In genomic region chr2:187875836-187876235, GRCh38 we compare ENCODE assay signal across 23 cellular contexts.
A peak's percentile ranks its signal among the peaks of the same experiment; 100 is the strongest.
DNase-seq lines count a peak whose midpoint lies in the region; ATAC-seq, FAIRE-seq and TF ChIP-seq lines count a peak whose summit lies in the region.
"Had no signal": no experiment of that assay in that cellular context is flagged by ENCODE, and none has a peak within 500 bp of the region (broad histone marks: within the 10 kb centered on the region; RNA-seq: fewer than 3 reads in every experiment).

No MANE protein-coding gene starts in this region.

- ATAC-seq in HG03025 (IDR thresholded peaks at IDR 0.05; ENCODE audit: low FRiP score, unreplicated experiment) = no peak
- ATAC-seq: GM12878 had no signal

- H3K9me1 ChIP-seq in endothelial cell of umbilical vein (replicated peaks; ENCODE audit: control insufficient read depth, extremely low read depth, insufficient read depth, low read length) = no peaks in the 10 kb centered on the region

- H3K4me2 ChIP-seq in endothelial cell of umbilical vein (ENCODE audit: insufficient read depth, low read length) = peak overlapping the region; percentile 62
- H3K4me2 ChIP-seq in smooth muscle cell = peak overlapping the region; percentile 35
- H3K4me2 ChIP-seq: PC-9, SK-N-SH had no signal

- H3K79me2 ChIP-seq in endothelial cell of umbilical vein (ENCODE audit: control insufficient read depth, insufficient read depth, low read length) (no peaks in the 10 kb centered on the region), smooth muscle cell (ENCODE audit: low read depth) (no peaks in the 10 kb centered on the region)

- H3K9ac ChIP-seq in endothelial cell of umbilical vein (replicated peaks; ENCODE audit: extremely low read depth, insufficient read depth, low read length) = no peak overlapping the region
- no peak overlapping the region for H3K9ac ChIP-seq in smooth muscle cell (ENCODE audit: low read depth)
- H3K9ac ChIP-seq: SK-N-SH had no signal

- H3K27me3 ChIP-seq in endothelial cell of umbilical vein (ENCODE audit: control insufficient read depth in 2 of 2, insufficient read depth in 2 of 2, low read length in 2 of 2) (no peaks in the 10 kb centered on the region), smooth muscle cell (ENCODE audit: low read depth) (no peaks in the 10 kb centered on the region)
- H3K27me3 ChIP-seq: MG63 had no signal

- H2AFZ ChIP-seq in endothelial cell of umbilical vein (ENCODE audit: low read depth, low read length) (no peak overlapping the region), smooth muscle cell (ENCODE audit: low read depth) (peak overlapping the region; percentile 44)
- H2AFZ ChIP-seq: PC-9 had no signal

- intact Hi-C loops in endothelial cell of umbilical vein (cut with micrococcal nuclease) = loop anchor here (5.0 kb wide), 3 partner anchors 86 to 446 kb away; partner anchors contain the start of gene GULP1

- no peak overlapping the region for H3K4me3 ChIP-seq in endothelial cell of umbilical vein (replicated peaks in 1 of 3; ENCODE audit: insufficient read depth in 1 of 3, low read depth in 1 of 3, low read length in 3 of 3)
- H3K4me3 ChIP-seq in smooth muscle cell = no peak overlapping the region
- H3K4me3 ChIP-seq: GM12878, MG63, PC-9 had no signal

- TF ChIP-seq CTCF in endothelial cell of umbilical vein (IDR thresholded peaks at IDR 0.05; ENCODE audit: extremely low read depth in 1 of 2, insufficient read depth in 1 of 2, low read depth in 1 of 2, low read length in 2 of 2) = no peak
- no peak for TF ChIP-seq CTCF in smooth muscle cell (IDR thresholded peaks at IDR 0.05; ENCODE audit: borderline replicate concordance, insufficient read depth, poor library complexity, severe bottlenecking)

- DNase-seq in endothelial cell of umbilical vein (ENCODE audit: low read depth, low spot score) (peak; percentile 83), iris pigment epithelial cell (ENCODE audit: low read depth) (peak; percentile 6), smooth muscle cell (lab: John Stamatoyannopoulos, UW; ENCODE audit: unreplicated experiment) (no peak)
- DNase-seq in activated T-cell treated with anti-CD3 and anti-CD28 coated beads, Interleukin-2, amount 50 U/mL, for 48 hours = no peak
- DNase-seq in activated CD8-positive, alpha-beta memory T cell treated with anti-CD3 and anti-CD28 coated beads, Interleukin-2, amount 50 U/mL, for 48 hours = no peak
- DNase-seq: CD4-positive, CD25-positive, alpha-beta regulatory T cell; DMS79 treated with DMSO at 0.1 percent for 48 hours; H9; HFFc6; Kasumi-1; MG63; NCI-H1048; NCI-H1436 treated with DMSO at 0.1 percent for 48 hours; NCI-H1930; NCI-H2227 treated with DMSO at 0.1 percent for 48 hours; NCI-H510A; NCI-H748 treated with DMSO at 0.1 percent for 48 hours; PC-9; SIG-M5; SK-N-SH had no signal

- H3K4me1 ChIP-seq in endothelial cell of umbilical vein (ENCODE audit: control insufficient read depth, extremely low read depth, insufficient read depth, low read length) (peaks cover 37% of the 10 kb centered on the region), smooth muscle cell (ENCODE audit: low read depth) (peaks cover 5% of the 10 kb centered on the region)

- CTCF ChIA-PET in endothelial cell of umbilical vein (lab: Charles Lee) = interaction anchor here (0.8 to 2.6 kb wide), 4 partner anchors 9 to 493 kb away, joined by 3 to 11 read pairs (median 7); no protein-coding TSS in a partner anchor

- dilution Hi-C loops in endothelial cell of umbilical vein (cut with MboI; ENCODE audit: extremely low pct_ligation_motif_present, low sequenced_read_pairs) = no loop called here

- H3K36me3 ChIP-seq in endothelial cell of umbilical vein (ENCODE audit: control insufficient read depth in 2 of 2, extremely low read depth in 1 of 2, insufficient read depth in 2 of 2, low read length in 2 of 2) (no peaks in the 10 kb centered on the region), smooth muscle cell (ENCODE audit: low read depth) (no peaks in the 10 kb centered on the region)
- H3K36me3 ChIP-seq: MG63 had no signal

- POLR2A ChIA-PET in endothelial cell of umbilical vein (lab: Charles Lee) = no interaction called here

- peaks cover 14% of the 10 kb centered on the region for H3F3A ChIP-seq in smooth muscle cell (ENCODE audit: low read depth)

- H4K20me1 ChIP-seq in endothelial cell of umbilical vein (replicated peaks; ENCODE audit: control insufficient read depth, extremely low read depth, insufficient read depth, low read length) (no peaks in the 10 kb centered on the region), smooth muscle cell (ENCODE audit: low read depth) (no peaks in the 10 kb centered on the region)

- WGBS in smooth muscle cell (ENCODE audit: low lambda C conversion rate) = 37% methylated on average over 5 of the region's 5 CpGs

- H3K9me3 ChIP-seq in endothelial cell of umbilical vein (replicated peaks; ENCODE audit: control insufficient read depth, insufficient read depth, low read length) = no peaks in the 10 kb centered on the region
- H3K9me3 ChIP-seq in smooth muscle cell (replicated peaks; ENCODE audit: low read depth) = no peaks in the 10 kb centered on the region
- H3K9me3 ChIP-seq: MG63, SK-N-SH had no signal

- no TSS peak for BruUV-seq in endothelial cell of umbilical vein (replicated peaks; lab: Mats Ljungman, UMichigan)

- peak overlapping the region; percentile 40 for H3K27ac ChIP-seq in endothelial cell of umbilical vein (ENCODE audit: insufficient read depth, low read depth, low read length)
- peak overlapping the region; percentile 4 for H3K27ac ChIP-seq in smooth muscle cell (ENCODE audit: low read depth)
- H3K27ac ChIP-seq: PC-9 had no signal

- TF ChIP-seq POLR2A in endothelial cell of umbilical vein (IDR thresholded peaks at IDR 0.05; ENCODE audit: low read depth, low read length) = peak; percentile 16

- peak; percentile 80 for FAIRE-seq in endothelial cell of umbilical vein (lab: Jason Lieb, UNC)
- FAIRE-seq: GM12878 had no signal

TF ChIP-seq in PFSK-1, 5 proteins besides CTCF, POLR2A, EP300 and RAD21 (continues in another document):
- TF ChIP-seq TAF1 (IDR thresholded peaks at IDR 0.05; ENCODE audit: borderline replicate concordance, insufficient read depth, low read length) = no peak; the same call in 1 of the 2 replicates
- peak; percentile 40; the same call in 1 of the 2 replicates for TF ChIP-seq POLR2AphosphoS5 (IDR thresholded peaks at IDR 0.05; ENCODE audit: low read depth, low read length)
- TF ChIP-seq SIN3A (IDR thresholded peaks at IDR 0.05; ENCODE audit: borderline replicate concordance, insufficient read depth, low read length) = no peak
- TF ChIP-seq REST (IDR thresholded peaks at IDR 0.05; ENCODE audit: insufficient read depth in 1 of 2, low read depth in 2 of 2, low read length in 2 of 2) = no peak

TF ChIP-seq in endothelial cell of umbilical vein, 7 proteins besides CTCF, POLR2A, EP300 and RAD21:
- TF ChIP-seq GATA2 (IDR thresholded peaks at IDR 0.05; ENCODE audit: insufficient read depth, insufficient read length, low read depth, low read length) = peak; percentile 96
- TF ChIP-seq EZH2 (IDR thresholded peaks at IDR 0.05; ENCODE audit: borderline replicate concordance, low read depth, low read length, severe bottlenecking) = no peak
- TF ChIP-seq MAX (IDR thresholded peaks at IDR 0.05; ENCODE audit: insufficient read depth, insufficient read length) = no peak
- peak; percentile 64 for TF ChIP-seq POLR2AphosphoS5 (IDR thresholded peaks at IDR 0.05; ENCODE audit: insufficient read depth, low read depth, low read length)
- TF ChIP-seq MYC (IDR thresholded peaks at IDR 0.05; ENCODE audit: low read depth, low read length) = no peak
- TF ChIP-seq JUN (IDR thresholded peaks at IDR 0.05; ENCODE audit: borderline replicate concordance, insufficient read depth, insufficient read length, low read depth) = peak; percentile 76
- TF ChIP-seq FOS (IDR thresholded peaks at IDR 0.05; ENCODE audit: borderline replicate concordance, insufficient read depth, low read length) = peak; percentile 66

Comparison
In these comparisons a context has a peak if more than half of its experiments do, and no peak if none do; other contexts are left out.
1. DNase-seq: peak in endothelial cell of umbilical vein (single experiment) and iris pigment epithelial cell (single experiment); none in smooth muscle cell (single experiment), activated T-cell treated with anti-CD3 and anti-CD28 coated beads, Interleukin-2, amount 50 U/mL, for 48 hours (0 of 2) and activated CD8-positive, alpha-beta memory T cell treated with anti-CD3 and anti-CD28 coated beads, Interleukin-2, amount 50 U/mL, for 48 hours (single experiment).